In genomic region chr7:140639366-140640053, GRCh38 we compare ENCODE assay signal across 8 cellular contexts. TPM values are rescaled to one million over a fixed set of nuclear protein-coding genes. Genes with fewer than 3 reads are reported as not detected.
A peak's percentile ranks its signal among the peaks of the same experiment; 100 is the strongest.
DNase-seq lines count a peak whose midpoint lies in the region; ATAC-seq, FAIRE-seq and TF ChIP-seq lines count a peak whose summit lies in the region.

No MANE protein-coding gene starts in this region.

- H3K4me2 ChIP-seq in A549, result peak overlapping the region; percentile 92

- BruUV-seq in MCF 10A (replicated peaks; lab: Mats Ljungman, UMichigan), result no TSS peak

- ATAC-seq in A549 (peak in 1 of 2 experiments; percentile 24; a peak in 3 of 6 replicates), left lung (peak; percentile 39), HG03139 (IDR thresholded peaks at IDR 0.05; ENCODE audit: unreplicated experiment) (no peak), HG02798 (IDR thresholded peaks at IDR 0.05; ENCODE audit: poor library complexity, unreplicated experiment) (no peak)

- intact Hi-C loops in MCF 10A (cut with micrococcal nuclease), result no loop called here
- intact Hi-C loops in left lung (cut with DNase I), result no loop called here

- H3K36me3 Mint-ChIP-seq in MCF 10A (ENCODE audit: insufficient read depth, unreplicated experiment), result peaks cover 6% of the 10 kb centered on the region

- H3K4me1 ChIP-seq in A549 (no peaks in the 10 kb centered on the region; the same call in 2 of the 3 replicates), left lung (peaks cover 0 to 20% of the 10 kb centered on the region in 2 donors), suprapubic skin (peaks cover 34% of the 10 kb centered on the region)

- H3K27ac Mint-ChIP-seq in MCF 10A (ENCODE audit: low read depth, unreplicated experiment), result no peak overlapping the region

- no peak for TF ChIP-seq POLR2A in A549 (IDR thresholded peaks at IDR 0.05; ENCODE audit: low read length)
- no peak for TF ChIP-seq POLR2A in suprapubic skin (IDR thresholded peaks at IDR 0.05)

- no peaks in the 10 kb centered on the region for H3K9me3 ChIP-seq in A549
- no peaks in the 10 kb centered on the region for H3K9me3 ChIP-seq in left lung
- H3K9me3 ChIP-seq in suprapubic skin, result no peaks in the 10 kb centered on the region

- no peak for TF ChIP-seq EP300 in A549 (IDR thresholded peaks at IDR 0.05)
- no peak for TF ChIP-seq EP300 in suprapubic skin (IDR thresholded peaks at IDR 0.05)

- TF ChIP-seq RAD21 in A549 (conservative IDR thresholded peaks at IDR 0.05 in 1 of 2, IDR thresholded peaks at IDR 0.05 in 1 of 2), result no peak

- POLR2A ChIA-PET in A549 (lab: Yijun Ruan, JAX), result no interaction called here
- POLR2A ChIA-PET in MCF 10A (lab: Yijun Ruan, JAX), result no interaction called here

- H3K4me1 Mint-ChIP-seq in MCF 10A (ENCODE audit: insufficient read depth, unreplicated experiment), result peaks cover 7% of the 10 kb centered on the region

- no peaks in the 10 kb centered on the region for H3K36me3 ChIP-seq in left lung
- H3K36me3 ChIP-seq in suprapubic skin, result no peaks in the 10 kb centered on the region

- peaks cover 16% of the 10 kb centered on the region for H3K27me3 Mint-ChIP-seq in MCF 10A (ENCODE audit: insufficient read depth, unreplicated experiment)

- H3K9me3 Mint-ChIP-seq in MCF 10A (ENCODE audit: unreplicated experiment), result no peaks in the 10 kb centered on the region

- H3K27ac ChIP-seq in A549 (peak overlapping the region; percentile 69 to 95; a peak in 5 of 6 replicates), left lung (peak overlapping the region; percentile 67 to 81), suprapubic skin (peak overlapping the region; percentile 85)

- TF ChIP-seq CTCF in A549 (IDR thresholded peaks at IDR 0.05) (no peak), MCF 10A (IDR thresholded peaks at IDR 0.05; ENCODE audit: unreplicated experiment) (no peak), left lung (IDR thresholded peaks at IDR 0.05) (no peak), suprapubic skin (IDR thresholded peaks at IDR 0.05) (no peak)

- no peak for FAIRE-seq in A549 (lab: Jason Lieb, UNC)

- H3K4me3 Mint-ChIP-seq in MCF 10A (ENCODE audit: unreplicated experiment), result peak overlapping the region; percentile 61

- H3K4me3 ChIP-seq in A549, result peak overlapping the region; percentile 63
- H3K4me3 ChIP-seq in left lung, result peak overlapping the region; percentile 40 to 42
- peak overlapping the region; percentile 69 for H3K4me3 ChIP-seq in suprapubic skin

- peaks cover 19 to 76% of the 10 kb centered on the region in 2 donors for H3K27me3 ChIP-seq in left lung
- peaks cover 34% of the 10 kb centered on the region for H3K27me3 ChIP-seq in suprapubic skin

- WGBS in A549 (ENCODE audit: missing lambda C conversion rate), result 84% methylated on average over 15 of the region's 15 CpGs
- WGBS in suprapubic skin, result 35% methylated on average over 12 of the region's 15 CpGs

- CTCF ChIA-PET in A549 (lab: Yijun Ruan, JAX), result interaction anchor here (0.8 to 4.8 kb wide), 5 partner anchors 11 to 122 kb away, joined by 3 to 39 read pairs (median 3); no protein-coding TSS in a partner anchor
- CTCF ChIA-PET in MCF 10A (lab: Yijun Ruan, JAX), result interaction anchor here (0.6 to 1.6 kb wide), 2 partner anchors 121 to 126 kb away, joined by 3 read pairs; no protein-coding TSS in a partner anchor

- DNase-seq in A549 (ENCODE audit: low read depth in 1 of 2, low spot score in 1 of 2) (no peak), Kasumi-1 (lab: John Stamatoyannopoulos, UW) (peak; percentile 23 to 28), MCF 10A (ENCODE audit: unreplicated experiment) (no peak), left lung (no peak), suprapubic skin (ENCODE audit: low spot score in 2 of 2) (peak in 1 of 2 donors; percentile 75), NCI-H187 treated with DMSO at 0.1 percent for 48 hours (lab: John Stamatoyannopoulos, UW) (no peak)

TF ChIP-seq in A549, 52 proteins besides CTCF, POLR2A, EP300 and RAD21:
- TF ChIP-seq MYC (IDR thresholded peaks at IDR 0.05; ENCODE audit: borderline replicate concordance, low read length), result no peak
- TF ChIP-seq NFE2L2 (conservative IDR thresholded peaks at IDR 0.05; ENCODE audit: low read length), result no peak
- TF ChIP-seq HDAC2 (IDR thresholded peaks at IDR 0.05), result no peak
- TF ChIP-seq POLR2AphosphoS2 (conservative IDR thresholded peaks at IDR 0.05; ENCODE audit: low read length), result no peak
- TF ChIP-seq SREBF2 (IDR thresholded peaks at IDR 0.05), result no peak
- no peak for TF ChIP-seq ELK1 (IDR thresholded peaks at IDR 0.05; ENCODE audit: low read depth, low read length)
- TF ChIP-seq RNF2 (IDR thresholded peaks at IDR 0.05; ENCODE audit: borderline replicate concordance, low read depth), result no peak
- no peak for TF ChIP-seq JUNB (IDR thresholded peaks at IDR 0.05)
- no peak for TF ChIP-seq ESRRA (IDR thresholded peaks at IDR 0.05; ENCODE audit: borderline replicate concordance, low read length)
- no peak for TF ChIP-seq FOSB (CRISPR knock-in tag; IDR thresholded peaks at IDR 0.05)
TF ChIP-seq in A549: peak in this region for 0.

RNA-seq across cellular contexts. Expression of gene DENND2A, which starts 1.1 kb away (rescaled TPM):
- polyA plus RNA-seq in A549 (2011; rRNA removed) (0.61 and 0.63 TPM in 2 replicates), A549 (2017; fragmentation: RNase III; extraction: RNeasy Plus Mini Kit Qiagen cat#74134 plus additional on column Dnase treatment) (0.37 to 0.54 TPM (median 0.38 TPM) in 3 replicates)
- polyA plus RNA-seq in A549 (2012; cell fraction: cytosol; rRNA removed), result 0.28 and 0.44 TPM in 2 replicates
- polyA plus RNA-seq in A549 (2012; cell fraction: nucleus; rRNA removed), result 0.66 and 0.70 TPM in 2 replicates
- polyA minus RNA-seq in A549 (2011; rRNA and poly(A)+ RNA removed), result 2.6 TPM in 2 replicates
- total RNA-seq in MCF 10A (2022) (0.26 TPM in 1 of 2 replicates, not detected in the other), left lung (10 to 100 TPM in 1 of 2 donors, 1 to 10 TPM in 1; 9.3 to 17.4 TPM), suprapubic skin (1 to 10 TPM in 3 of 4 donors, under 1 TPM in 1; 0.99 to 5.1 (median 2.2) TPM)

RNA-seq across cellular contexts. Expression of gene ADCK2, which starts 33.2 kb away (rescaled TPM):
- 13.1 and 14.7 TPM in 2 replicates for polyA plus RNA-seq in A549 (2011; rRNA removed)
- polyA plus RNA-seq in A549 (2012; cell fraction: cytosol; rRNA removed), result 11.3 and 14.3 TPM in 2 replicates
- 11.3 and 11.4 TPM in 2 replicates for polyA plus RNA-seq in A549 (2012; cell fraction: nucleus; rRNA removed)
- polyA plus RNA-seq in A549 (2017; fragmentation: RNase III; extraction: RNeasy Plus Mini Kit Qiagen cat#74134 plus additional on column Dnase treatment), result 12.6 to 16.1 TPM (median 13.9 TPM) in 3 replicates
- 15.6 and 18.1 TPM in 2 replicates for polyA minus RNA-seq in A549 (2011; rRNA and poly(A)+ RNA removed)
- 22.2 and 27.8 TPM in 2 replicates for total RNA-seq in MCF 10A (2022)
- 10 to 100 TPM; 21.2 to 22.0 TPM for total RNA-seq in left lung
- total RNA-seq in suprapubic skin, result 10 to 100 TPM; 41.2 to 65.9 (median 53.3) TPM

RNA-seq across cellular contexts. Expression of gene NDUFB2, which starts 57.0 kb away (rescaled TPM):
- polyA plus RNA-seq in A549 (2011; rRNA removed) (381 and 405 TPM in 2 replicates), A549 (2017; fragmentation: RNase III; extraction: RNeasy Plus Mini Kit Qiagen cat#74134 plus additional on column Dnase treatment) (345 to 370 TPM (median 360 TPM) in 3 replicates)
- 917 and 1,079 TPM in 2 replicates for polyA plus RNA-seq in A549 (2012; cell fraction: cytosol; rRNA removed)
- polyA plus RNA-seq in A549 (2012; cell fraction: nucleus; rRNA removed), result 494 and 763 TPM in 2 replicates
- 46.4 and 48.2 TPM in 2 replicates for polyA minus RNA-seq in A549 (2011; rRNA and poly(A)+ RNA removed)
- total RNA-seq in MCF 10A (2022) (166 and 189 TPM in 2 replicates), left lung (100 to 1,000 TPM; 176 to 242 TPM), suprapubic skin (100 to 1,000 TPM; 104 to 435 (median 229) TPM)

Comparison
In these comparisons a context has a peak if more than half of its experiments do, and no peak if none do; other contexts are left out.
1. DNase-seq: peak in Kasumi-1 (2 of 2); none in A549 (0 of 2), MCF 10A (single experiment), left lung (0 of 2) and NCI-H187 treated with DMSO at 0.1 percent for 48 hours (single experiment).
2. Peak in every context shown above with its lines, with median percentiles within 50 percentile points of each other: H3K27ac ChIP-seq and H3K4me3 ChIP-seq.